ENCODE assay signal across 12 cellular contexts in the genomic region with DNA sequence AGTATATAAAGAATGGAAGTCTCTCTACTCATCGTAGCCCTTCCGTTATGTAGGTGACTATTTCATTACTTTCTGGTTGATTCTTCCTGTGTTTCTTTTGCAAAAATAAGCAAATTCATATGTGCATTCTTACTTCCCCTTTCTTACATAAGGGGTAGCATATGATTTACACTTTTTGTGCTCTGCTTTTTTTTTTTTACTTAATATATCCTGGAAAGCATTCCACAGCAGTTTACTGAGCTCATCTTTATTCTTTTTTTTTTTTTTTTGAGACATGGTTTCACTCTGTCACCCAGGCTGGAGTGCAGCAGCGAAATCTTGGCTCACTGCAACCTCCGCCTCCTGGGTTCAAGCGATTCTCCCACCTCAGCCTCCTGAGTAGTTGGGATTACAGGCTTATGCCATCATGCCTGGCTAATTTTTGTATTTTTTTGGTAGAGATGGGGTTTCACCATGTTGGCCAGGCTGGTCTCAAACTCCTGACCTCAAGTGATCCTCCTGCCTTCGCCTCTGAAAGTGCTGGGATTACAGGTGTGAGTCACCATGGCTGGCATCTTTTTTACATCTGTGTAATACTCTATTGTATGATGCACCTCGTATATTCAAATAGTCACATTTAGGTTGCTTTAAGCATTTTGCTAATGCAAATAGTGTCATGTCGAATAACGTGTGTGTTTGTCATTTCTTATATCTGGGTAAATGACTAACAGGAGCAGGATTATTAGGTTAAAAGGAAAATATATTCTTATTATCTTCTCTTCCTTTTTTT.
A peak's percentile ranks its signal among the peaks of the same experiment; 100 is the strongest.
DNase-seq lines count a peak whose midpoint lies in the region; ATAC-seq and TF ChIP-seq lines count a peak whose summit lies in the region.
"Had no signal": no experiment of that assay in that cellular context is flagged by ENCODE, and none has a peak within 500 bp of the region (broad histone marks: within the 10 kb centered on the region; RNA-seq: fewer than 3 reads in every experiment).

No MANE protein-coding gene starts in this region.

- no peak overlapping the region for H2AFZ ChIP-seq in parathyroid adenoma

- peak; percentile 48 for ATAC-seq in HG02610 (IDR thresholded peaks at IDR 0.05; ENCODE audit: unreplicated experiment)

- H3K9ac ChIP-seq in parathyroid adenoma: no peak overlapping the region

- TF ChIP-seq CTCF in HL-60 (IDR thresholded peaks at IDR 0.05; ENCODE audit: insufficient read depth, low read length) (no peak), parathyroid adenoma (IDR thresholded peaks at IDR 0.05) (no peak)

- no peaks in the 10 kb centered on the region for H3K27me3 ChIP-seq in HL-60 (ENCODE audit: insufficient read depth, poor library complexity, severe bottlenecking)
- no peaks in the 10 kb centered on the region for H3K27me3 ChIP-seq in parathyroid adenoma (ENCODE audit: control insufficient read depth, insufficient read depth, low read length)
- H3K27me3 ChIP-seq: thyroid gland had no signal

- H3K27ac ChIP-seq in HL-60 (replicated peaks) (peak overlapping the region; percentile 37; the same call in 1 of the 2 replicates), parathyroid adenoma (no peak overlapping the region)
- H3K27ac ChIP-seq: thyroid gland had no signal

- H3K36me3 ChIP-seq in parathyroid adenoma (ENCODE audit: control insufficient read depth, insufficient read depth, low read length): no peaks in the 10 kb centered on the region
- H3K36me3 ChIP-seq: thyroid gland had no signal

- H3K4me2 ChIP-seq in parathyroid adenoma (ENCODE audit: low read length): peak overlapping the region; percentile 31

- peak; percentile 33 for DNase-seq in SKM-1 treated with dmso at 0.1 percent for 144 hours (lab: John Stamatoyannopoulos, UW; ENCODE audit: unreplicated experiment)
- DNase-seq in SKM-1 (lab: John Stamatoyannopoulos, UW; ENCODE audit: unreplicated experiment): no peak
- no peak for DNase-seq in HL-60 (ENCODE audit: low read depth in 1 of 2, low spot score in 1 of 2)
- no peak for DNase-seq in anterior cingulate cortex (lab: John Stamatoyannopoulos, UW)
- no peak for DNase-seq in NCI-H226
- DNase-seq in NCI-H2171 (lab: John Stamatoyannopoulos, UW): no peak
- DNase-seq: 8988T; activated CD4-positive, alpha-beta memory T cell treated with anti-CD3 and anti-CD28 coated beads, Interleukin-2, amount 10 ng/mL, durations not matched to agents 7 days and 5 days; foreskin melanocyte; thyroid gland had no signal

- H3K4me3 ChIP-seq in HL-60 (replicated peaks; ENCODE audit: insufficient read depth, low read length) (no peak overlapping the region), parathyroid adenoma (ENCODE audit: low read depth, low read length) (no peak overlapping the region)
- H3K4me3 ChIP-seq: thyroid gland had no signal

- no peaks in the 10 kb centered on the region for H3K9me3 ChIP-seq in parathyroid adenoma (ENCODE audit: control insufficient read depth, low read length)
- H3K9me3 ChIP-seq: thyroid gland had no signal

- H3K79me2 ChIP-seq in parathyroid adenoma: peaks cover 5% of the 10 kb centered on the region

- H3K4me1 ChIP-seq in parathyroid adenoma: peaks cover 21% of the 10 kb centered on the region
- H3K4me1 ChIP-seq: thyroid gland had no signal
